27 cellular contexts compared by ENCODE assay signal in the genomic region with DNA sequence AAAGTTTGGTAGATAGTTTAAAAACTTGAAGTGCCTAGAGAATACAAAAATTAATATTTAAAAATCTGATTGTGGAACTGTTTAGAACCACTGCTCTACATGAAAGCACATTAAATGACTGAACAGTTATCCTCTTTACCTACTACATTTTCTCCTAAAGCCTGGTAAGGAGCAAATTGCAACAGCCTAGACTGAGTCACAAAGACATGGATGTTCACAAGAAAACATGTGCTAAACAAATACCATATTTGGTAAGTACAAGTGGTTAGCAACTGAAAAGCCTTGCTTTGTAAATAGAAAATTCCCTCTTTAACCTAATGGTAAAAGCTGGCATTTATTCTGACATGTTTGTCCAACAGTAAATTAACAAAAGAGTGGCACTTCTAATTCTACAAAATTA.
DNase-seq lines count a peak whose midpoint lies in the region; ATAC-seq and TF ChIP-seq lines count a peak whose summit lies in the region.
"Had no signal": no experiment of that assay in that cellular context is flagged by ENCODE, and none has a peak within 500 bp of the region (broad histone marks: within the 10 kb centered on the region; RNA-seq: fewer than 3 reads in every experiment).

No MANE protein-coding gene starts in this region.

- peaks cover 21% of the 10 kb centered on the region for H3K27me3 Mint-ChIP-seq in T-helper 17 cell
- H3K27me3 Mint-ChIP-seq: central memory CD8-positive, alpha-beta T cell had no signal

- H3K4me1 ChIP-seq in trophoblast cell (ENCODE audit: control insufficient read depth in 1 of 2, insufficient read depth in 2 of 2, low read length in 2 of 2) = no peaks in the 10 kb centered on the region
- H3K4me1 ChIP-seq: BLaER1, left lung, neural progenitor cell, parathyroid adenoma, right atrium auricular region, SJSA1, thyroid gland had no signal

- no peak overlapping the region for H3K4me2 ChIP-seq in trophoblast cell (ENCODE audit: low read length)
- H3K4me2 ChIP-seq: BLaER1, neural progenitor cell had no signal

- no peak overlapping the region for H3K23ac ChIP-seq in trophoblast cell (ENCODE audit: low read length)

- H3K14ac ChIP-seq in trophoblast cell (ENCODE audit: low read length) = no peak overlapping the region

- no peak overlapping the region for H2AFZ ChIP-seq in trophoblast cell (ENCODE audit: insufficient read depth, low read length, poor library complexity)
- H2AFZ ChIP-seq: neural progenitor cell, parathyroid adenoma had no signal

- H3K79me1 ChIP-seq in trophoblast cell (ENCODE audit: low read length) = no peaks in the 10 kb centered on the region

- no peak overlapping the region for H3K4me3 Mint-ChIP-seq in T-helper 17 cell
- H3K4me3 Mint-ChIP-seq: activated T-cell treated with anti-CD3 and anti-CD28 coated beads, Interleukin-2, amount 50 U/mL, for 24 hours; central memory CD8-positive, alpha-beta T cell; endodermal cell; neural progenitor cell; T-cell had no signal

- H3K9me3 ChIP-seq in trophoblast cell (ENCODE audit: insufficient read depth, low read depth, low read length) (no peaks in the 10 kb centered on the region), T-helper 17 cell (ENCODE audit: control insufficient read depth, low read length, poor library complexity, severe bottlenecking) (no peaks in the 10 kb centered on the region)
- H3K9me3 ChIP-seq: BLaER1, left lung, right atrium auricular region, SJSA1, thyroid gland had no signal

- H2BK120ac ChIP-seq in trophoblast cell (ENCODE audit: insufficient read depth, low read length, poor library complexity) = no peak overlapping the region

- TF ChIP-seq CTCF in fibroblast of mammary gland (conservative IDR thresholded peaks at IDR 0.05; ENCODE audit: control insufficient read depth, insufficient read depth, low read depth, low read length) = no peak
- no peak for TF ChIP-seq CTCF in GM20000 (IDR thresholded peaks at IDR 0.05; ENCODE audit: extremely low read depth, missing control alignments)

- no peak overlapping the region for H3K4me3 ChIP-seq in fibroblast of mammary gland (ENCODE audit: control insufficient read depth, low read depth, low read length)
- H3K4me3 ChIP-seq in trophoblast cell (ENCODE audit: low read depth, low read length) = no peak overlapping the region
- H3K4me3 ChIP-seq: BLaER1, left lung, neural progenitor cell, right atrium auricular region, SJSA1, thyroid gland had no signal

- H3K27me3 ChIP-seq in trophoblast cell (ENCODE audit: insufficient read depth, low read length) = no peaks in the 10 kb centered on the region
- H3K27me3 ChIP-seq: BLaER1, left lung, neural progenitor cell, right atrium auricular region, SJSA1, thyroid gland had no signal

- no peak overlapping the region for H3K18ac ChIP-seq in trophoblast cell (ENCODE audit: low read length)

- DNase-seq in ELR (ENCODE audit: low read depth) (peak; percentile 12), M059J (ENCODE audit: low read depth) (peak; percentile 4), fibroblast of mammary gland (ENCODE audit: low read depth) (peak; percentile 83), trophoblast cell (peak; percentile 17 to 59), T-helper 17 cell (no peak), GM20000 (ENCODE audit: low spot score) (no peak)
- DNase-seq: activated CD4-positive, alpha-beta T cell treated with anti-CD3 and anti-CD28 coated beads, Interleukin-2, amount 50 U/mL, for 1 hour; activated CD4-positive, CD25-positive, alpha-beta regulatory T cell; activated gamma-delta T cell; activated T-cell treated with anti-CD3 and anti-CD28 coated beads, Interleukin-2, amount 50 U/mL, for 24 hours; dermis blood vessel endothelial cell; endodermal cell; GOT3; left lung; NCI-H1930; NCI-H524 treated with DMSO at 0.1 percent for 48 hours; OCI-M1; T-cell; thyroid gland had no signal

- H3K4ac ChIP-seq in trophoblast cell (ENCODE audit: low read depth, low read length) = no peak overlapping the region

- H3K9ac ChIP-seq in trophoblast cell (ENCODE audit: low read length) = no peak overlapping the region
- H3K9ac ChIP-seq: BLaER1, neural progenitor cell, parathyroid adenoma had no signal

- H2AK5ac ChIP-seq in trophoblast cell (ENCODE audit: low read length) = no peak overlapping the region

- H3K79me2 ChIP-seq in trophoblast cell (ENCODE audit: control insufficient read depth, insufficient read depth, low read length, poor library complexity) = no peaks in the 10 kb centered on the region
- H3K79me2 ChIP-seq: parathyroid adenoma had no signal

- H3K4me1 Mint-ChIP-seq in T-helper 17 cell = no peaks in the 10 kb centered on the region
- H3K4me1 Mint-ChIP-seq: central memory CD8-positive, alpha-beta T cell; endodermal cell; neural progenitor cell; T-cell had no signal

- no peak overlapping the region for H3K27ac Mint-ChIP-seq in T-helper 17 cell
- H3K27ac Mint-ChIP-seq: activated T-cell treated with anti-CD3 and anti-CD28 coated beads, Interleukin-2, amount 50 U/mL, for 24 hours; endodermal cell; neural progenitor cell; T-cell had no signal

- H3K27ac ChIP-seq in trophoblast cell (ENCODE audit: low read depth, low read length) = no peak overlapping the region
- H3K27ac ChIP-seq: BLaER1, left lung, neural progenitor cell, parathyroid adenoma, right atrium auricular region, RWPE1, SJSA1, thyroid gland had no signal

- ATAC-seq in GM19395 (IDR thresholded peaks at IDR 0.05; ENCODE audit: unreplicated experiment) = no peak
- ATAC-seq in T-helper 17 cell = no peak
- ATAC-seq: left lung, T-cell had no signal

- no peak overlapping the region for H2BK5ac ChIP-seq in trophoblast cell (ENCODE audit: low read depth, low read length, poor library complexity)

- no peak overlapping the region for H4K12ac ChIP-seq in trophoblast cell (ENCODE audit: low read depth, low read length)

- no peak overlapping the region for H4K91ac ChIP-seq in trophoblast cell (ENCODE audit: low read depth, low read length)

- H2BK12ac ChIP-seq in trophoblast cell (ENCODE audit: low read length) = no peak overlapping the region

- no peaks in the 10 kb centered on the region for H3K36me3 ChIP-seq in trophoblast cell (ENCODE audit: control insufficient read depth in 1 of 2, insufficient read depth in 2 of 2, low read length in 2 of 2)
- H3K36me3 ChIP-seq: BLaER1, left lung, neural progenitor cell, right atrium auricular region, SJSA1, thyroid gland had no signal

- no peaks in the 10 kb centered on the region for H3K36me3 Mint-ChIP-seq in T-helper 17 cell (ENCODE audit: low read depth)
- H3K36me3 Mint-ChIP-seq: neural progenitor cell, T-cell had no signal

- H4K8ac ChIP-seq in trophoblast cell (ENCODE audit: low read depth, low read length) = no peak overlapping the region

Comparison
In these comparisons a context has a peak if more than half of its experiments do, and no peak if none do; other contexts are left out.
1. DNase-seq: peak in ELR (single experiment), M059J (single experiment), fibroblast of mammary gland (single experiment) and trophoblast cell (2 of 2); none in T-helper 17 cell (0 of 3) and GM20000 (single experiment).